Comparison of ENCODE assay signal across 16 cellular contexts in the genomic region with DNA sequence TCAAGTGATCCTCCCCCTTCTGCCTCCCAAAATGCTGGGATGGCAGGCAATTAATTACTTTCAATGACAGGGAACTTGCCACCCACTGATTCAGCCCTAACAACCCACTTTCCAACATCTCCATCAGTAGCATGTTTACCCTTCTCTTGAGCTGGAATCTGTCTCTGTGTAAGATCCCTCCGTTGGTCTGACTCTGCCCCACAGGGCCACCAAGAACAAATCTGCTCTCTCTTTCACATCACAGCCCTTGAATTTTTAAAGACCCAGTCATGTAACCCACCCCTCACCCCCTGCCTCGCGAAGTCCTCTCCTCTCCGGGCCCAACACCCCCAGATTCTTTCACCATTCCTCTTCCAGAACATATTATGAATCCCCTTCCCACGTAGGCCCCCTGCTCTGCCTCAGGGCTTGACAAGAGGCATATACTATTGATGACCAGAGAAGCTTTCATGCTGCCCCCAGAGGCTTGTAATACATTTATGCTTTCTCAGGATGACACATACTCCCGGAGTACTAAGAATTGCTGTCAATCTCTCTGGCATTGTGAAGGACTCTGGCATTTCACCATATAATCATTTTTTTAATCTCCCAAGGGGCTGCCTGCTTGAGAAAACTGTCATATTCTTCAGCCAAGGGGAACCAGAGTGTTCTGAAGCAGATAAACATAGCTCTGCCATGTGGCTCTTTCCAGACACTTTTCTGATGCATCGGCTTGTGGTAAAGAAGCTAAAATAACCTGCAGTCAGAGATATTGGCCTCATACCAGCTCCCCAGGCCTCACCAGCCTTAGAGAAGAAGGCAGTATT.
DNase-seq lines count a peak whose midpoint lies in the region; ATAC-seq, FAIRE-seq and TF ChIP-seq lines count a peak whose summit lies in the region.
"Had no signal": no experiment of that assay in that cellular context is flagged by ENCODE, and none has a peak within 500 bp of the region (broad histone marks: within the 10 kb centered on the region; RNA-seq: fewer than 3 reads in every experiment).

No MANE protein-coding gene starts in this region.

- CTCF ChIA-PET in HEK293 (lab: Yijun Ruan, JAX) = no interaction called here
- CTCF ChIA-PET in WTC11 (lab: Charles Lee) = no interaction called here

- H3K4me1 ChIP-seq in HEK293 (ENCODE audit: control insufficient read depth, insufficient read depth, low read length) (no peaks in the 10 kb centered on the region), kidney (ENCODE audit: control insufficient read depth in 1 of 2, insufficient read depth in 1 of 2, low read depth in 1 of 2, low read length in 2 of 2) (no peaks in the 10 kb centered on the region)

- H3K9me3 ChIP-seq in HEK293 (ENCODE audit: control insufficient read depth, insufficient read depth, low read depth, low read length) (no peaks in the 10 kb centered on the region), kidney (ENCODE audit: control insufficient read depth in 1 of 2, low read length in 2 of 2) (no peaks in the 10 kb centered on the region)
- H3K9me3 ChIP-seq: SK-N-SH had no signal

- H3K27ac Mint-ChIP-seq in chondrocyte (ENCODE audit: unreplicated experiment) = peak overlapping the region; percentile 91
- peak overlapping the region; percentile 85 for H3K27ac Mint-ChIP-seq in osteocyte (ENCODE audit: unreplicated experiment)
- no peak overlapping the region for H3K27ac Mint-ChIP-seq in WTC11
- H3K27ac Mint-ChIP-seq: CD14-positive monocyte had no signal

- H3K4me3 Mint-ChIP-seq in chondrocyte (ENCODE audit: unreplicated experiment) (peak overlapping the region; percentile 49), osteocyte (ENCODE audit: unreplicated experiment) (peak overlapping the region; percentile 61), WTC11 (no peak overlapping the region)
- H3K4me3 Mint-ChIP-seq: CD14-positive monocyte had no signal

- H3K4me3 ChIP-seq in HEK293 (ENCODE audit: low read depth, low read length) (no peak overlapping the region), kidney (ENCODE audit: low read length in 2 of 2) (no peak overlapping the region)

- no peaks in the 10 kb centered on the region for H3K36me3 ChIP-seq in HEK293 (ENCODE audit: control insufficient read depth in 2 of 2, insufficient read depth in 1 of 2, low read length in 2 of 2)
- no peaks in the 10 kb centered on the region for H3K36me3 ChIP-seq in kidney (ENCODE audit: control insufficient read depth in 1 of 2, insufficient read depth in 2 of 2, low read length in 2 of 2)

- no peak for ATAC-seq in WTC11
- ATAC-seq: PC-3, Right ventricle myocardium inferior had no signal

- H3K36me3 Mint-ChIP-seq in chondrocyte (ENCODE audit: low read depth) = no peaks in the 10 kb centered on the region
- H3K36me3 Mint-ChIP-seq in osteocyte (ENCODE audit: unreplicated experiment) = no peaks in the 10 kb centered on the region
- peaks cover 10% of the 10 kb centered on the region for H3K36me3 Mint-ChIP-seq in WTC11
- H3K36me3 Mint-ChIP-seq: CD14-positive monocyte had no signal

- intact Hi-C loops in kidney (cut with DNase I) = no loop called here

- no peak overlapping the region for H3K9ac ChIP-seq in kidney (ENCODE audit: low read length in 2 of 2)
- H3K9ac ChIP-seq: KMS-11, SK-N-SH had no signal

- POLR2A ChIA-PET in HEK293 (lab: Yijun Ruan, JAX) = no interaction called here
- POLR2A ChIA-PET in WTC11 (lab: Charles Lee) = no interaction called here

- H3K27ac ChIP-seq in HEK293 (ENCODE audit: extremely low read depth, low read depth, low read length) (no peak overlapping the region), kidney (ENCODE audit: low read depth in 2 of 2, low read length in 2 of 2) (no peak overlapping the region)
- H3K27ac ChIP-seq: KMS-11 had no signal

- H3K27me3 Mint-ChIP-seq in chondrocyte (ENCODE audit: low read depth) (no peaks in the 10 kb centered on the region), osteocyte (ENCODE audit: unreplicated experiment) (no peaks in the 10 kb centered on the region), WTC11 (ENCODE audit: low read depth) (peaks cover 6% of the 10 kb centered on the region)

- DNase-seq in chondrocyte (ENCODE audit: low spot score) = no peak
- no peak for DNase-seq in osteocyte (ENCODE audit: extremely low spot score, unreplicated experiment)
- no peak for DNase-seq in WTC11 (ENCODE audit: low spot score)
- no peak for DNase-seq in kidney
- DNase-seq in KBM-7 = no peak
- no peak for DNase-seq in glomerular visceral epithelial cell (ENCODE audit: extremely low spot score)
- DNase-seq: MM.1S, NCI-H187 treated with DMSO at 0.1 percent for 48 hours, NCI-H446, PC-3, SK-N-SH had no signal

- no peak for TF ChIP-seq CTCF in HEK293 (tag by site-specific recombination; IDR thresholded peaks at IDR 0.05)
- TF ChIP-seq CTCF in chondrocyte (IDR thresholded peaks at IDR 0.05) = peak; percentile 49
- no peak for TF ChIP-seq CTCF in osteocyte (IDR thresholded peaks at IDR 0.05)
- no peak for TF ChIP-seq CTCF in WTC11 (IDR thresholded peaks at IDR 0.05)
- TF ChIP-seq CTCF in kidney (IDR thresholded peaks at IDR 0.05; ENCODE audit: borderline replicate concordance, extremely low read depth, insufficient read depth) = no peak

- H3K9me3 Mint-ChIP-seq in chondrocyte (ENCODE audit: low read depth) (peaks cover 15% of the 10 kb centered on the region), osteocyte (ENCODE audit: unreplicated experiment) (peaks cover 5% of the 10 kb centered on the region), WTC11 (peaks cover 27% of the 10 kb centered on the region)

- no peak for FAIRE-seq in kidney (lab: Jason Lieb, UNC)
- FAIRE-seq: G401.6 had no signal

- in situ Hi-C loops in KBM-7 (cut with MboI; ENCODE audit: low pct_unique_long_range_greater_than_20kb, low sequenced_read_pairs) = no loop called here

- H3K4me1 Mint-ChIP-seq in chondrocyte (ENCODE audit: low read depth) = peaks cover 40% of the 10 kb centered on the region
- H3K4me1 Mint-ChIP-seq in osteocyte (ENCODE audit: unreplicated experiment) = peaks cover 37% of the 10 kb centered on the region
- H3K4me1 Mint-ChIP-seq in WTC11 = peaks cover 5% of the 10 kb centered on the region
- H3K4me1 Mint-ChIP-seq: CD14-positive monocyte had no signal

TF ChIP-seq in HEK293, 187 proteins besides CTCF, POLR2A, EP300 and RAD21:
- TF ChIP-seq ZNF121 (tag by site-specific recombination; IDR thresholded peaks at IDR 0.05) = no peak
- TF ChIP-seq GLIS1 (tag by site-specific recombination; IDR thresholded peaks at IDR 0.05) = peak; percentile 59; the same call in 1 of the 2 replicates

TF ChIP-seq in WTC11, 78 proteins besides CTCF, POLR2A, EP300 and RAD21:
- TF ChIP-seq ZNF416 (CRISPR knock-in tag; IDR thresholded peaks at IDR 0.05) (no peak), FOXJ3 (CRISPR knock-in tag; IDR thresholded peaks at IDR 0.05; ENCODE audit: borderline replicate concordance) (no peak), STAT6 (CRISPR knock-in tag; conservative IDR thresholded peaks at IDR 0.05; ENCODE audit: low read depth) (no peak), RELA (CRISPR knock-in tag; IDR thresholded peaks at IDR 0.05; ENCODE audit: borderline replicate concordance) (no peak), ERG (CRISPR knock-in tag; IDR thresholded peaks at IDR 0.05) (no peak), TEAD1 (CRISPR knock-in tag; IDR thresholded peaks at IDR 0.05) (no peak), ZNF232 (CRISPR knock-in tag; IDR thresholded peaks at IDR 0.05) (no peak), OVOL2 (CRISPR knock-in tag; IDR thresholded peaks at IDR 0.05; ENCODE audit: borderline replicate concordance) (no peak)
- TF ChIP-seq, protein P1, sequence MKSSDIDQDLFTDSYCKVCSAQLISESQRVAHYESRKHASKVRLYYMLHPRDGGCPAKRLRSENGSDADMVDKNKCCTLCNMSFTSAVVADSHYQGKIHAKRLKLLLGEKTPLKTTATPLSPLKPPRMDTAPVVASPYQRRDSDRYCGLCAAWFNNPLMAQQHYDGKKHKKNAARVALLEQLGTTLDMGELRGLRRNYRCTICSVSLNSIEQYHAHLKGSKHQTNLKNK (CRISPR knock-in tag; IDR thresholded peaks at IDR 0.05) = no peak
